In the genomic region with DNA sequence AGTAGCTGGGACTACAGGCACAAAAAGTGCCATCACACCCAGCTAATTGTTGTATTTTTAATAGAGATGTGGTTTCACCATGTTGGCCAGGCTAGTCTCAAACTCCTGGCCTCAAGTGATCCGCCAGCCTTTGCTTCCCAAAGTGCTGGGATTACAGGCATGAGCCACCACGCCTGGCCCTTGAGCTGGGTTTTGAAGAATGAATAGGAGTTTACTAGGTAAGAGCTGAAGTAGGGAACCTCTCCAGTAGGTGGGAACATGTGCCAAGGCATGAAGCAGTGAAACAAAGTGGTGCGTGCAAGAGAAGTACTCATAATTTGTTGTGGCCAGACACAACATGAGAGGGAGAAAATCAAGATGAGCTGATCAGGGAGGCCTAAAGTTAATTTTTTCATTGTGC, we compare ENCODE assay signal across 1 cellular context.
TF ChIP-seq lines count a peak whose summit lies in the region.

No MANE protein-coding gene starts in this region.

TF ChIP-seq in SK-N-SH, 30 proteins besides CTCF, POLR2A, EP300 and RAD21 (continued from another document):
- TF ChIP-seq, protein P1, sequence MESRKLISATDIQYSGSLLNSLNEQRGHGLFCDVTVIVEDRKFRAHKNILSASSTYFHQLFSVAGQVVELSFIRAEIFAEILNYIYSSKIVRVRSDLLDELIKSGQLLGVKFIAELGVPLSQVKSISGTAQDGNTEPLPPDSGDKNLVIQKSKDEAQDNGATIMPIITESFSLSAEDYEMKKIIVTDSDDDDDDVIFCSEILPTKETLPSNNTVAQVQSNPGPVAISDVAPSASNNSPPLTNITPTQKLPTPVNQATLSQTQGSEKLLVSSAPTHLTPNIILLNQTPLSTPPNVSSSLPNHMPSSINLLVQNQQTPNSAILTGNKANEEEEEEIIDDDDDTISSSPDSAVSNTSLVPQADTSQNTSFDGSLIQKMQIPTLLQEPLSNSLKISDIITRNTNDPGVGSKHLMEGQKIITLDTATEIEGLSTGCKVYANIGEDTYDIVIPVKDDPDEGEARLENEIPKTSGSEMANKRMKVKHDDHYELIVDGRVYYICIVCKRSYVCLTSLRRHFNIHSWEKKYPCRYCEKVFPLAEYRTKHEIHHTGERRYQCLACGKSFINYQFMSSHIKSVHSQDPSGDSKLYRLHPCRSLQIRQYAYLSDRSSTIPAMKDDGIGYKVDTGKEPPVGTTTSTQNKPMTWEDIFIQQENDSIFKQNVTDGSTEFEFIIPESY (IDR thresholded peaks at IDR 0.05; ENCODE audit: borderline replicate concordance, low read depth): no peak
- no peak for TF ChIP-seq MEF2A (IDR thresholded peaks at IDR 0.05; ENCODE audit: borderline replicate concordance, low read depth)
- no peak for TF ChIP-seq TCF12 (IDR thresholded peaks at IDR 0.05)
- no peak for TF ChIP-seq GABPA (IDR thresholded peaks at IDR 0.05; ENCODE audit: low read depth)
- TF ChIP-seq NFIC (IDR thresholded peaks at IDR 0.05; ENCODE audit: borderline replicate concordance): no peak
- TF ChIP-seq FOXM1 (IDR thresholded peaks at IDR 0.05; ENCODE audit: low read depth): no peak
- TF ChIP-seq, protein P2, sequence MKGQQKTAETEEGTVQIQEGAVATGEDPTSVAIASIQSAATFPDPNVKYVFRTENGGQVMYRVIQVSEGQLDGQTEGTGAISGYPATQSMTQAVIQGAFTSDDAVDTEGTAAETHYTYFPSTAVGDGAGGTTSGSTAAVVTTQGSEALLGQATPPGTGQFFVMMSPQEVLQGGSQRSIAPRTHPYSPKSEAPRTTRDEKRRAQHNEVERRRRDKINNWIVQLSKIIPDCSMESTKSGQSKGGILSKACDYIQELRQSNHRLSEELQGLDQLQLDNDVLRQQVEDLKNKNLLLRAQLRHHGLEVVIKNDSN (IDR thresholded peaks at IDR 0.05; ENCODE audit: borderline replicate concordance, low read depth): no peak
